ENCODE assay signal across 24 cellular contexts in the genomic region with DNA sequence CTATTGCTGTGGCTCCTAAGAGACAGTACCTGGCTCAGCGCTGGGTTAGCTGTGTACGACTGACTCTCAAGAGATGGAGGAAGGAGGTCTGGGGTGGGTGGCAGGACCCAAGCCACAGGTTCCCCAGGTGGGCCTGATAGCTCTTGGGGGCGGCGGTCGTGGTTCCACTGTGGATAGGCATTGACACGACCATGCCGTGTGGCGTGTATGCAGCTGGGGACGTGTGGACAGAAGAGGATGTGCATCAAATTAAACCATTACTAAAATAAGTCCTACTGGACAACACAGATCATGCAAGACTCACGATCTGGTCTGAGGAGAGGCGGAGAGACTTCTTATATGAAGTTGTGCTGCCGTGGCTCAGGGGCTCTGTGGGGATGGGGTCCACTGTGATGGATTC.
"Had no signal": no experiment of that assay in that cellular context is flagged by ENCODE, and none has a peak within 500 bp of the region (broad histone marks: within the 10 kb centered on the region; RNA-seq: fewer than 3 reads in every experiment).

No MANE protein-coding gene starts in this region.

- H3K27ac Mint-ChIP-seq: activated CD8-positive, alpha-beta memory T cell treated with anti-CD3 and anti-CD28 coated beads, Interleukin-2, amount 10 ng/mL, durations not matched to agents 7 days and 5 days; nephron; T-helper 1 cell treated with Interleukin-12 subunit alpha and Interleukin-12 subunit beta and Interleukin-4 antibody, amounts not matched to agents 30 μg/mL and 1 μg/mL, for 36 hours had no signal

- DNase-seq: activated CD4-positive, alpha-beta memory T cell treated with anti-CD3 and anti-CD28 coated beads for 36 hours; activated CD4-positive, alpha-beta T cell treated with anti-CD3 and anti-CD28 coated beads for 48 hours; activated CD8-positive, alpha-beta memory T cell treated with anti-CD3 and anti-CD28 coated beads, Interleukin-2, amount 10 ng/mL, durations not matched to agents 7 days and 5 days; activated gamma-delta T cell treated with Interleukin-2 at 50 U/mL for 16 hours; activated T-cell treated with anti-CD3 and anti-CD28 coated beads for 4 hours; aorta; central memory CD4-positive, alpha-beta T cell; dorsolateral prefrontal cortex; effector memory CD8-positive, alpha-beta T cell; hippocampal formation; midbrain; occipital lobe; sigmoid colon; stimulated activated CD4-positive, alpha-beta T cell treated with anti-CD3 and anti-CD28 coated beads, Interleukin-15, amount 100 ng/mL, for 24 hours; stimulated activated naive CD4-positive, alpha-beta T cell treated with Interleukin-2 at 50 U/mL for 16 hours; upper lobe of left lung had no signal

- FAIRE-seq: colon, endothelial cell of umbilical vein, frontal cortex had no signal

- H3K9me3 Mint-ChIP-seq: activated CD4-positive, alpha-beta memory T cell treated with anti-CD3 and anti-CD28 coated beads for 36 hours; brain; effector memory CD8-positive, alpha-beta T cell; nephron; T-helper 1 cell treated with Interleukin-12 subunit alpha and Interleukin-12 subunit beta and Interleukin-4 antibody, amounts not matched to agents 30 μg/mL and 1 μg/mL, for 36 hours had no signal

- H3K9me3 ChIP-seq: sigmoid colon, upper lobe of left lung had no signal

- H3K4me1 ChIP-seq: sigmoid colon, upper lobe of left lung had no signal

- H3K4me1 Mint-ChIP-seq: activated CD8-positive, alpha-beta memory T cell treated with anti-CD3 and anti-CD28 coated beads, Interleukin-2, amount 10 ng/mL, durations not matched to agents 7 days and 5 days; brain; nephron had no signal

- H3K4me3 ChIP-seq: dorsolateral prefrontal cortex, sigmoid colon, smooth muscle cell, upper lobe of left lung had no signal

- H3K4me3 Mint-ChIP-seq: activated CD4-positive, alpha-beta memory T cell treated with anti-CD3 and anti-CD28 coated beads for 36 hours; activated CD8-positive, alpha-beta memory T cell treated with anti-CD3 and anti-CD28 coated beads, Interleukin-2, amount 10 ng/mL, durations not matched to agents 7 days and 5 days; brain; effector memory CD8-positive, alpha-beta T cell; nephron; T-helper 1 cell treated with Interleukin-12 subunit alpha and Interleukin-12 subunit beta and Interleukin-4 antibody, amounts not matched to agents 30 μg/mL and 1 μg/mL, for 36 hours had no signal

- ATAC-seq: activated CD8-positive, alpha-beta memory T cell treated with anti-CD3 and anti-CD28 coated beads, Interleukin-2, amount 10 ng/mL, durations not matched to agents 7 days and 5 days; effector memory CD8-positive, alpha-beta T cell; esophagus mucosa had no signal

- H3K27ac ChIP-seq: dorsolateral prefrontal cortex, sigmoid colon, upper lobe of left lung had no signal

- H3K27me3 Mint-ChIP-seq: activated CD4-positive, alpha-beta memory T cell treated with anti-CD3 and anti-CD28 coated beads for 36 hours; activated CD8-positive, alpha-beta memory T cell treated with anti-CD3 and anti-CD28 coated beads, Interleukin-2, amount 10 ng/mL, durations not matched to agents 7 days and 5 days; effector memory CD8-positive, alpha-beta T cell had no signal

- H3K27me3 ChIP-seq: dorsolateral prefrontal cortex, sigmoid colon, upper lobe of left lung had no signal
